8 cellular contexts compared by ENCODE assay signal in genomic region chrX:63754141-63754859, GRCh38. TPM values are rescaled to one million over a fixed set of nuclear protein-coding genes. Genes with fewer than 3 reads are reported as not detected.
DNase-seq lines count a peak whose midpoint lies in the region; ATAC-seq and TF ChIP-seq lines count a peak whose summit lies in the region.

No MANE protein-coding gene starts in this region.

- H3K79me2 ChIP-seq in GM23338 (replicated peaks; ENCODE audit: insufficient read depth) = peaks cover 49% of the 10 kb centered on the region

- peak overlapping the region; percentile 43 for H3K9ac ChIP-seq in rectal smooth muscle tissue (ENCODE audit: low read length)

- H3K36me3 ChIP-seq in GM23338 (ENCODE audit: insufficient read depth) (no peaks in the 10 kb centered on the region), rectal smooth muscle tissue (ENCODE audit: control insufficient read depth, insufficient read depth, low read length) (no peaks in the 10 kb centered on the region)

- H3K4me3 ChIP-seq in GM23338 = peak overlapping the region; percentile 73
- H3K4me3 ChIP-seq in rectal smooth muscle tissue (ENCODE audit: low read length) = peak overlapping the region; percentile 60

- H2AFZ ChIP-seq in GM23338 = no peak overlapping the region

- no peaks in the 10 kb centered on the region for H3F3A ChIP-seq in GM23338 (replicated peaks; ENCODE audit: low read depth)

- H3K9me2 ChIP-seq in GM23338 (ENCODE audit: insufficient read depth) = no peaks in the 10 kb centered on the region

- H3K4me1 Mint-ChIP-seq in GM23338 = peaks cover 46% of the 10 kb centered on the region
- peaks cover 14% of the 10 kb centered on the region for H3K4me1 Mint-ChIP-seq in activated T-helper 17 cell treated with anti-CD3 and anti-CD28 coated beads, Interleukin-2, amount 50 U/mL, for 72 hours

- H3K4me1 ChIP-seq in GM23338 (ENCODE audit: insufficient read depth) = peaks cover 29% of the 10 kb centered on the region
- peaks cover 4% of the 10 kb centered on the region for H3K4me1 ChIP-seq in rectal smooth muscle tissue (ENCODE audit: control insufficient read depth, insufficient read depth, low read length)

- peak overlapping the region; percentile 93 for H3K4me3 Mint-ChIP-seq in GM23338
- H3K4me3 Mint-ChIP-seq in activated T-helper 17 cell treated with anti-CD3 and anti-CD28 coated beads, Interleukin-2, amount 50 U/mL, for 72 hours = peak overlapping the region; percentile 91

- H3K36me3 Mint-ChIP-seq in GM23338 (ENCODE audit: low read depth) = 0 out of 3 replicates have a peak, but pooled peaks cover 2% of the 10 kb centered on the region
- no peaks in the 10 kb centered on the region for H3K36me3 Mint-ChIP-seq in activated T-helper 17 cell treated with anti-CD3 and anti-CD28 coated beads, Interleukin-2, amount 50 U/mL, for 72 hours (ENCODE audit: low read depth)

- H3K27me3 Mint-ChIP-seq in GM23338 (ENCODE audit: insufficient read depth, low read depth, poor library complexity) = peaks cover 7% of the 10 kb centered on the region
- no peaks in the 10 kb centered on the region for H3K27me3 Mint-ChIP-seq in activated T-helper 17 cell treated with anti-CD3 and anti-CD28 coated beads, Interleukin-2, amount 50 U/mL, for 72 hours

- H4K20me1 ChIP-seq in GM23338 (replicated peaks; ENCODE audit: insufficient read depth) = no peaks in the 10 kb centered on the region; the same call in 1 of the 2 replicates

- peak overlapping the region; percentile 88 for H3K4me2 ChIP-seq in GM23338

- DNase-seq in ELF-1 (ENCODE audit: low read depth, low spot score) = peak; percentile 41
- DNase-seq in GM23338 (ENCODE audit: low spot score) = no peak
- peak; percentile 1 for DNase-seq in NCI-H1092 (lab: John Stamatoyannopoulos, UW)
- peak; percentile 32 for DNase-seq in germinal center (ENCODE audit: low spot score)
- no peak for DNase-seq in LoVo (ENCODE audit: low spot score)

- H3K9me3 Mint-ChIP-seq in GM23338 = no peaks in the 10 kb centered on the region; the same call in 2 of the 3 replicates
- H3K9me3 Mint-ChIP-seq in activated T-helper 17 cell treated with anti-CD3 and anti-CD28 coated beads, Interleukin-2, amount 50 U/mL, for 72 hours = no peaks in the 10 kb centered on the region

- TF ChIP-seq CTCF in GM23338 (conservative IDR thresholded peaks at IDR 0.05; ENCODE audit: low read depth in 2 of 2) = no peak

- H3K27ac Mint-ChIP-seq in GM23338 = peak overlapping the region; percentile 79
- H3K27ac Mint-ChIP-seq in activated T-helper 17 cell treated with anti-CD3 and anti-CD28 coated beads, Interleukin-2, amount 50 U/mL, for 72 hours = peak overlapping the region; percentile 97

- peak overlapping the region; percentile 74; the same call in 1 of the 2 replicates for H3K27ac ChIP-seq in GM23338 (ENCODE audit: low read depth)
- peak overlapping the region; percentile 78 for H3K27ac ChIP-seq in rectal smooth muscle tissue (ENCODE audit: low read depth, low read length)

- ATAC-seq in GM23338 = peak; percentile 10; the same call in 2 of the 3 replicates
- ATAC-seq in activated T-helper 17 cell treated with anti-CD3 and anti-CD28 coated beads, Interleukin-2, amount 50 U/mL, for 72 hours (replicated peaks) = peak; percentile 48
- ATAC-seq in HG03039 (IDR thresholded peaks at IDR 0.05; ENCODE audit: unreplicated experiment) = no peak

- H3K27me3 ChIP-seq in GM23338 (ENCODE audit: insufficient read depth) = no peaks in the 10 kb centered on the region
- no peaks in the 10 kb centered on the region for H3K27me3 ChIP-seq in rectal smooth muscle tissue (ENCODE audit: control insufficient read depth, insufficient read depth, low read length)

TF ChIP-seq in GM23338, 12 proteins besides CTCF, POLR2A, EP300 and RAD21 (continues in another document):
- TF ChIP-seq ETS1 (IDR thresholded peaks at IDR 0.05) (no peak), NANOG (IDR thresholded peaks at IDR 0.05; ENCODE audit: borderline replicate concordance) (no peak), JUNB (IDR thresholded peaks at IDR 0.05; ENCODE audit: unreplicated experiment) (no peak), CREB1 (CRISPR knock-in tag; IDR thresholded peaks at IDR 0.05; ENCODE audit: low read depth) (no peak), REST (IDR thresholded peaks at IDR 0.05; ENCODE audit: unreplicated experiment) (no peak), EZH2phosphoT487 (IDR thresholded peaks at IDR 0.05; ENCODE audit: unreplicated experiment) (no peak), ZNF114 (CRISPR knock-in tag; IDR thresholded peaks at IDR 0.05) (no peak), ZNF331 (CRISPR knock-in tag; IDR thresholded peaks at IDR 0.05; ENCODE audit: low read depth) (no peak), POLR2AphosphoS5 (IDR thresholded peaks at IDR 0.05; ENCODE audit: low read depth) (no peak), STAT1 (IDR thresholded peaks at IDR 0.05; ENCODE audit: unreplicated experiment) (no peak), EZH2 (IDR thresholded peaks at IDR 0.05; ENCODE audit: low read depth, unreplicated experiment) (no peak)

RNA-seq across cellular contexts. Expression of gene ARHGEF9, which starts 30.7 kb away (rescaled TPM):
- total RNA-seq in GM23338 (2014; rRNA removed; shearing (Covaris generic)) = 23.1 and 28.2 TPM in 2 replicates
- 34.2 and 35.9 TPM in 2 replicates for polyA plus RNA-seq in GM23338 (2016; fragmentation: Nextera tagmentation; extraction: Ambion mirVana)
- 10 to 100 TPM; 16.9 to 17.9 TPM for total RNA-seq in activated T-helper 17 cell treated with anti-CD3 and anti-CD28 coated beads, Interleukin-2, amount 50 U/mL, for 72 hours

Comparison
In these comparisons a context has a peak if more than half of its experiments do, and no peak if none do; other contexts are left out.
1. DNase-seq: peak in ELF-1 (single experiment), NCI-H1092 (single experiment) and germinal center (single experiment); none in GM23338 (single experiment) and LoVo (single experiment).